In the genomic region with DNA sequence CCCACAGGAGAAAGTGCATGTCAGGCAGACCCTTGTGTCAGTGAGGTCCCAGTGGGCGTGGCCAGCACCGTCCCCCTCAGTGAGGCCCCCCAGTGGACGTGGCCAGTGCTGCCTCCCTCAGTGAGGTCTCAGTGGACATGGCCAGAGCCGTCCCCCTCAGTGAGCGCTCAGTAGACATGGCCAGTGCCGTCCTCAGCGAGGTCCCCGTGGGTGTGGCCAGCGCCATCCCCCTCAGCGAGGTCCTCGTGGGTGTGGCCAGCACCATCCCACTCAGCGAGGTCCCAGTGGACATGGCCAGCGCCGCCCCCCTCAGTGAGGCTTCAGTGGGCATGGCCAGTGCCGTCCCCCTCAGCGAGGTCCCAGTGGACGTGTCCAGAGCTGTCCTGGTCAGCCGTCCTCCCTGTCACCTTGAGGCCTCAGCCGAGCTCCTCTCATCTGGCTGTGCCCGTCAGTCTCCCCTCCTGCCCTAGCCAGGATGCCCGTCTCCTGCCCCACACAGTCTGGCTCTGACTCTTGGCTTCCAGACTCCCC, we compare ENCODE assay signal across 2 cellular contexts.
TF ChIP-seq lines count a peak whose summit lies in the region.

No MANE protein-coding gene starts in this region.

TF ChIP-seq in SK-N-SH, 30 proteins besides CTCF, POLR2A, EP300 and RAD21 (continued from another document):
- TF ChIP-seq, protein P1, sequence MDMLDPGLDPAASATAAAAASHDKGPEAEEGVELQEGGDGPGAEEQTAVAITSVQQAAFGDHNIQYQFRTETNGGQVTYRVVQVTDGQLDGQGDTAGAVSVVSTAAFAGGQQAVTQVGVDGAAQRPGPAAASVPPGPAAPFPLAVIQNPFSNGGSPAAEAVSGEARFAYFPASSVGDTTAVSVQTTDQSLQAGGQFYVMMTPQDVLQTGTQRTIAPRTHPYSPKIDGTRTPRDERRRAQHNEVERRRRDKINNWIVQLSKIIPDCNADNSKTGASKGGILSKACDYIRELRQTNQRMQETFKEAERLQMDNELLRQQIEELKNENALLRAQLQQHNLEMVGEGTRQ (IDR thresholded peaks at IDR 0.05; ENCODE audit: borderline replicate concordance, low read depth, low read length) = no peak
- no peak for TF ChIP-seq JUND (IDR thresholded peaks at IDR 0.05)

TF ChIP-seq in SK-N-SH treated with all-trans-retinoic acid at 6 μM for 48 hours, 23 proteins besides CTCF, POLR2A, EP300 and RAD21 (continued from another document):
- TF ChIP-seq, protein P2, sequence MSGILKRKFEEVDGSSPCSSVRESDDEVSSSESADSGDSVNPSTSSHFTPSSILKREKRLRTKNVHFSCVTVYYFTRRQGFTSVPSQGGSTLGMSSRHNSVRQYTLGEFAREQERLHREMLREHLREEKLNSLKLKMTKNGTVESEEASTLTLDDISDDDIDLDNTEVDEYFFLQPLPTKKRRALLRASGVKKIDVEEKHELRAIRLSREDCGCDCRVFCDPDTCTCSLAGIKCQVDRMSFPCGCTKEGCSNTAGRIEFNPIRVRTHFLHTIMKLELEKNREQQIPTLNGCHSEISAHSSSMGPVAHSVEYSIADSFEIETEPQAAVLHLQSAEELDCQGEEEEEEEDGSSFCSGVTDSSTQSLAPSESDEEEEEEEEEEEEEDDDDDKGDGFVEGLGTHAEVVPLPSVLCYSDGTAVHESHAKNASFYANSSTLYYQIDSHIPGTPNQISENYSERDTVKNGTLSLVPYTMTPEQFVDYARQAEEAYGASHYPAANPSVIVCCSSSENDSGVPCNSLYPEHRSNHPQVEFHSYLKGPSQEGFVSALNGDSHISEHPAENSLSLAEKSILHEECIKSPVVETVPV (CRISPR knock-in tag; IDR thresholded peaks at IDR 0.05) = no peak
